8 cellular contexts compared by ENCODE assay signal in the genomic region with DNA sequence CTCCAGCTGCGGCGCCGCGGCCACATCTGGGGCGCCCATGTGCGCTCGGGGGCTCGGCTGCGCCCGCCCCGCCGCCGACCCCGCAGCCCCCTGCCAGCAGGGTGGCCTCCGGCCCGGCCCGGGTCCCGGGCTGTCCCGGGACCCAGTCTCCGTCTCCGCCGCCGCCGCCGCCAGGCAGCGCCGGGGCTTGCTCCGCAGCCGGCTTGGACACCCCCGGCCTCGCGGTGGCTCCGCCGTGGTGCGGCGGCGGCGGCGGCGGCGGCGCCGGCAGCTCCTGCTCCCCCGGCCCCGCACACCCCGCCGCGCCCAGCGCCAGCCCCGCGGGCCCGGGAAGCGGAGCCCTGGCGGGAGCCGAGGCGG. TPM values are rescaled to one million over a fixed set of nuclear protein-coding genes. Genes with fewer than 3 reads are reported as not detected.
DNase-seq lines count a peak whose midpoint lies in the region; ATAC-seq and TF ChIP-seq lines count a peak whose summit lies in the region.

No MANE protein-coding gene starts in this region.

- H3K4me3 Mint-ChIP-seq in activated CD8-positive, alpha-beta T cell treated with anti-CD3 and anti-CD28 coated beads, Interleukin-2, amount 10 ng/mL, durations not matched to agents 7 days and 5 days, result peak overlapping the region; percentile 81
- peak overlapping the region in 5 of 10 donors; percentile 69 to 92 (median 85) for H3K4me3 Mint-ChIP-seq in naive thymus-derived CD4-positive, alpha-beta T cell

- CTCF ChIA-PET in activated CD8-positive, alpha-beta T cell treated with anti-CD3 and anti-CD28 coated beads, Interleukin-2, amount 10 ng/mL, durations not matched to agents 7 days and 5 days (lab: Charles Lee), result interaction anchor here (1.0 to 2.4 kb wide), 4 partner anchors 26 to 340 kb away, joined by 3 to 8 read pairs (median 6); no protein-coding TSS in a partner anchor
- CTCF ChIA-PET in naive thymus-derived CD4-positive, alpha-beta T cell (lab: Charles Lee), result interaction anchor here (1.0 to 3.2 kb wide), 3 partner anchors 8 to 44 kb away, joined by 3 to 22 read pairs (median 3); no protein-coding TSS in a partner anchor

- peak overlapping the region; percentile 14; the same call in 1 of the 2 replicates for H3K4me3 ChIP-seq in GM12864 (ENCODE audit: low read depth, low read length)
- H3K4me3 ChIP-seq in naive thymus-derived CD4-positive, alpha-beta T cell (ENCODE audit: low read length), result no peak overlapping the region

- peak; percentile 36 for ATAC-seq in HG02610 (IDR thresholded peaks at IDR 0.05; ENCODE audit: unreplicated experiment)
- ATAC-seq in activated CD8-positive, alpha-beta T cell treated with anti-CD3 and anti-CD28 coated beads, Interleukin-2, amount 10 ng/mL, durations not matched to agents 7 days and 5 days, result peak; percentile 47
- ATAC-seq in naive thymus-derived CD4-positive, alpha-beta T cell, result peak; percentile 44

- H3K36me3 Mint-ChIP-seq in activated CD8-positive, alpha-beta T cell treated with anti-CD3 and anti-CD28 coated beads, Interleukin-2, amount 10 ng/mL, durations not matched to agents 7 days and 5 days (ENCODE audit: low read depth), result peaks cover 5% of the 10 kb centered on the region
- H3K36me3 Mint-ChIP-seq in naive thymus-derived CD4-positive, alpha-beta T cell, result peaks cover 0 to 4% (median 0%) of the 10 kb centered on the region in 5 donors

- peaks cover 48% of the 10 kb centered on the region for H3K27me3 Mint-ChIP-seq in activated CD8-positive, alpha-beta T cell treated with anti-CD3 and anti-CD28 coated beads, Interleukin-2, amount 10 ng/mL, durations not matched to agents 7 days and 5 days (ENCODE audit: low read depth)
- H3K27me3 Mint-ChIP-seq in naive thymus-derived CD4-positive, alpha-beta T cell, result peaks cover 20 to 70% (median 33%) of the 10 kb centered on the region in 5 donors

- DNase-seq in GM12864 (ENCODE audit: low read depth) (no peak), CD1c-positive myeloid dendritic cell (ENCODE audit: extremely low spot score) (no peak), hypothalamus (lab: John Stamatoyannopoulos, UW) (no peak), RPMI8226 (no peak), germinal center (ENCODE audit: low spot score) (no peak)
- DNase-seq in activated CD8-positive, alpha-beta T cell treated with anti-CD3 and anti-CD28 coated beads, Interleukin-2, amount 10 ng/mL, durations not matched to agents 7 days and 5 days, result no peak
- no peak for DNase-seq in naive thymus-derived CD4-positive, alpha-beta T cell

- H3K36me3 ChIP-seq in naive thymus-derived CD4-positive, alpha-beta T cell (ENCODE audit: control insufficient read depth in 2 of 3, insufficient read depth in 3 of 3, low read length in 3 of 3), result no peaks in the 10 kb centered on the region

- H3K27ac Mint-ChIP-seq in activated CD8-positive, alpha-beta T cell treated with anti-CD3 and anti-CD28 coated beads, Interleukin-2, amount 10 ng/mL, durations not matched to agents 7 days and 5 days, result no peak overlapping the region
- H3K27ac Mint-ChIP-seq in naive thymus-derived CD4-positive, alpha-beta T cell, result no peak overlapping the region

- no peak for TF ChIP-seq CTCF in GM12864 (IDR thresholded peaks at IDR 0.05; ENCODE audit: low read depth, low read length, missing control alignments)

- H3K9me3 Mint-ChIP-seq in activated CD8-positive, alpha-beta T cell treated with anti-CD3 and anti-CD28 coated beads, Interleukin-2, amount 10 ng/mL, durations not matched to agents 7 days and 5 days (ENCODE audit: insufficient read depth), result peaks cover 4% of the 10 kb centered on the region
- peaks cover 0 to 4% (median 0%) of the 10 kb centered on the region in 11 donors for H3K9me3 Mint-ChIP-seq in naive thymus-derived CD4-positive, alpha-beta T cell

- H3K9me3 ChIP-seq in naive thymus-derived CD4-positive, alpha-beta T cell (ENCODE audit: control insufficient read depth in 2 of 3, low read length in 3 of 3), result no peaks in the 10 kb centered on the region

- peaks cover 8 to 18% of the 10 kb centered on the region in 2 donors for H3K27me3 ChIP-seq in naive thymus-derived CD4-positive, alpha-beta T cell (ENCODE audit: control insufficient read depth in 2 of 2, insufficient read depth in 2 of 2, low read length in 2 of 2)

- peak overlapping the region; percentile 56 for H3K27ac ChIP-seq in naive thymus-derived CD4-positive, alpha-beta T cell (ENCODE audit: low read depth, low read length)

- H3K4me1 ChIP-seq in naive thymus-derived CD4-positive, alpha-beta T cell (ENCODE audit: control insufficient read depth in 2 of 2, insufficient read depth in 2 of 2, low read length in 2 of 2), result peaks cover 5 to 18% of the 10 kb centered on the region in 2 donors

- intact Hi-C loops in naive thymus-derived CD4-positive, alpha-beta T cell (cut with micrococcal nuclease), result loop anchor here (1.0 to 5.0 kb wide), 4 partner anchors 10 to 563 kb away; a partner anchor contains a TSS

- H3K4me1 Mint-ChIP-seq in activated CD8-positive, alpha-beta T cell treated with anti-CD3 and anti-CD28 coated beads, Interleukin-2, amount 10 ng/mL, durations not matched to agents 7 days and 5 days (ENCODE audit: low read depth), result peaks cover 31% of the 10 kb centered on the region
- peaks cover 6 to 26% (median 13%) of the 10 kb centered on the region in 7 donors for H3K4me1 Mint-ChIP-seq in naive thymus-derived CD4-positive, alpha-beta T cell

- POLR2A ChIA-PET in activated CD8-positive, alpha-beta T cell treated with anti-CD3 and anti-CD28 coated beads, Interleukin-2, amount 10 ng/mL, durations not matched to agents 7 days and 5 days (lab: Charles Lee), result interaction anchor here (0.7 to 1.8 kb wide), 4 partner anchors 11 to 209 kb away, joined by 3 to 5 read pairs (median 4); no protein-coding TSS in a partner anchor
- POLR2A ChIA-PET in naive thymus-derived CD4-positive, alpha-beta T cell (lab: Charles Lee), result interaction anchor here (0.8 to 2.1 kb wide), 7 partner anchors 8 to 40 kb away, joined by 3 to 9 read pairs (median 3); no protein-coding TSS in a partner anchor

RNA-seq across cellular contexts. Expression of a gene that starts 0.2 kb away (rescaled TPM):
- total RNA-seq in activated CD8-positive, alpha-beta T cell treated with anti-CD3 and anti-CD28 coated beads, Interleukin-2, amount 10 ng/mL, durations not matched to agents 7 days and 5 days, result 1 to 10 TPM; 2.9 to 3.7 TPM
- 1 to 10 TPM; 2.3 to 3.2 (median 2.7) TPM for total RNA-seq in naive thymus-derived CD4-positive, alpha-beta T cell
- polyA plus RNA-seq in naive thymus-derived CD4-positive, alpha-beta T cell, result 1 to 10 TPM; 1.6 to 2.2 TPM
